ENCODE assay signal across 8 cellular contexts in genomic region chr2:151827564-151828142, GRCh38. TPM values are rescaled to one million over a fixed set of nuclear protein-coding genes. Genes with fewer than 3 reads are reported as not detected.
DNase-seq lines count a peak whose midpoint lies in the region; ATAC-seq, FAIRE-seq and TF ChIP-seq lines count a peak whose summit lies in the region.

No MANE protein-coding gene starts in this region.

- in situ Hi-C loops in ACHN (cut with HindIII; ENCODE audit: low pct_ligation_motif_present, low pct_unique_long_range_greater_than_20kb, low sequenced_read_pairs): no loop called here

- peak; percentile 50 for DNase-seq in ACHN
- DNase-seq in GM18507 (ENCODE audit: extremely low spot score, insufficient read length, low read depth): no peak
- DNase-seq in SK-N-MC (ENCODE audit: low read depth, low spot score): no peak
- peak; percentile 29 to 34 for DNase-seq in cardiac fibroblast (ENCODE audit: low read depth in 2 of 2)
- peak; percentile 38 for DNase-seq in kidney glomerular epithelial cell (lab: John Stamatoyannopoulos, UW)
- DNase-seq in stimulated activated CD8-positive, alpha-beta memory T cell treated with anti-CD3 and anti-CD28 coated beads, Interleukin-4, amount 100 ng/mL, for 24 hours (ENCODE audit: low read depth): peak; percentile 8
- DNase-seq in mesenteric fat pad (ENCODE audit: low spot score): no peak

- H3K4me3 ChIP-seq in SK-N-MC (peak overlapping the region; percentile 90), cardiac fibroblast (replicated peaks in 1 of 2; ENCODE audit: low read depth in 2 of 2, low read length in 2 of 2) (peak overlapping the region; percentile 83 to 92)

- peak overlapping the region; percentile 65; the same call in 1 of the 2 replicates for H3K27ac ChIP-seq in SK-N-MC

- H3K9ac ChIP-seq in SK-N-MC (ENCODE audit: insufficient read length): peak overlapping the region; percentile 89

- TF ChIP-seq CTCF in cardiac fibroblast (IDR thresholded peaks at IDR 0.05; ENCODE audit: low read depth, low read length): no peak

- no peaks in the 10 kb centered on the region for H3K9me3 ChIP-seq in SK-N-MC (ENCODE audit: low read depth, low read length)

- peaks cover 10% of the 10 kb centered on the region; the same call in 1 of the 2 replicates for H3K36me3 ChIP-seq in SK-N-MC (ENCODE audit: insufficient read depth, low read length)

- ATAC-seq in HG03025 (IDR thresholded peaks at IDR 0.05; ENCODE audit: low FRiP score, unreplicated experiment): peak; percentile 34

- FAIRE-seq in GM18507 (lab: Jason Lieb, UNC): peak; percentile 12

RNA-seq across cellular contexts. Expression of gene ARL5A, which starts 0.6 kb away (rescaled TPM):
- 50.6 TPM for total RNA-seq in mesenteric fat pad

Comparison
In these comparisons a context has a peak if more than half of its experiments do, and no peak if none do; other contexts are left out.
1. DNase-seq: peak in ACHN (single experiment), cardiac fibroblast (2 of 2), kidney glomerular epithelial cell (single experiment) and stimulated activated CD8-positive, alpha-beta memory T cell treated with anti-CD3 and anti-CD28 coated beads, Interleukin-4, amount 100 ng/mL, for 24 hours (single experiment); none in GM18507 (single experiment), SK-N-MC (single experiment) and mesenteric fat pad (single experiment).